ENCODE assay signal across 1 cellular context in the genomic region with DNA sequence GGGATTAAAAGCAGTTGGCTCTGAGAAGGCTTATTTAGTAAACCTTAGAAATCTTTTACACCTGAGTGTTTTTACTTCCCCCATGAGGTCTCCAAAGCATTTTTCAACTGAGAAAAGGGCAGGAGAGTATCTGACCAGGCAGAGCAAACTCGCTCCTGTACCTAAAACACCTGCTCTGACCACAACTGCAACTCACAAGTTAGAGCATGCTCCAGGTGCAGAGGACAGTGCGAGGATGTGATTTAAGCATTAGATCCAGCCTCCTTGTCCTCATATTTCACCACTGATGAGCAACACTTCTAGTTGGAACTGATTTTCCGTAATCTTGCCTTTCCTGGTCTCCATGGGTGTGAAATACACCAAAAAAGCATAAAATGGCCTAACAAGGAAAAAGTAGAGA.
TF ChIP-seq lines count a peak whose summit lies in the region.

No MANE protein-coding gene starts in this region.

TF ChIP-seq in GM23338, 12 proteins besides CTCF, POLR2A, EP300 and RAD21 (continued from another document):
- TF ChIP-seq, protein P1, sequence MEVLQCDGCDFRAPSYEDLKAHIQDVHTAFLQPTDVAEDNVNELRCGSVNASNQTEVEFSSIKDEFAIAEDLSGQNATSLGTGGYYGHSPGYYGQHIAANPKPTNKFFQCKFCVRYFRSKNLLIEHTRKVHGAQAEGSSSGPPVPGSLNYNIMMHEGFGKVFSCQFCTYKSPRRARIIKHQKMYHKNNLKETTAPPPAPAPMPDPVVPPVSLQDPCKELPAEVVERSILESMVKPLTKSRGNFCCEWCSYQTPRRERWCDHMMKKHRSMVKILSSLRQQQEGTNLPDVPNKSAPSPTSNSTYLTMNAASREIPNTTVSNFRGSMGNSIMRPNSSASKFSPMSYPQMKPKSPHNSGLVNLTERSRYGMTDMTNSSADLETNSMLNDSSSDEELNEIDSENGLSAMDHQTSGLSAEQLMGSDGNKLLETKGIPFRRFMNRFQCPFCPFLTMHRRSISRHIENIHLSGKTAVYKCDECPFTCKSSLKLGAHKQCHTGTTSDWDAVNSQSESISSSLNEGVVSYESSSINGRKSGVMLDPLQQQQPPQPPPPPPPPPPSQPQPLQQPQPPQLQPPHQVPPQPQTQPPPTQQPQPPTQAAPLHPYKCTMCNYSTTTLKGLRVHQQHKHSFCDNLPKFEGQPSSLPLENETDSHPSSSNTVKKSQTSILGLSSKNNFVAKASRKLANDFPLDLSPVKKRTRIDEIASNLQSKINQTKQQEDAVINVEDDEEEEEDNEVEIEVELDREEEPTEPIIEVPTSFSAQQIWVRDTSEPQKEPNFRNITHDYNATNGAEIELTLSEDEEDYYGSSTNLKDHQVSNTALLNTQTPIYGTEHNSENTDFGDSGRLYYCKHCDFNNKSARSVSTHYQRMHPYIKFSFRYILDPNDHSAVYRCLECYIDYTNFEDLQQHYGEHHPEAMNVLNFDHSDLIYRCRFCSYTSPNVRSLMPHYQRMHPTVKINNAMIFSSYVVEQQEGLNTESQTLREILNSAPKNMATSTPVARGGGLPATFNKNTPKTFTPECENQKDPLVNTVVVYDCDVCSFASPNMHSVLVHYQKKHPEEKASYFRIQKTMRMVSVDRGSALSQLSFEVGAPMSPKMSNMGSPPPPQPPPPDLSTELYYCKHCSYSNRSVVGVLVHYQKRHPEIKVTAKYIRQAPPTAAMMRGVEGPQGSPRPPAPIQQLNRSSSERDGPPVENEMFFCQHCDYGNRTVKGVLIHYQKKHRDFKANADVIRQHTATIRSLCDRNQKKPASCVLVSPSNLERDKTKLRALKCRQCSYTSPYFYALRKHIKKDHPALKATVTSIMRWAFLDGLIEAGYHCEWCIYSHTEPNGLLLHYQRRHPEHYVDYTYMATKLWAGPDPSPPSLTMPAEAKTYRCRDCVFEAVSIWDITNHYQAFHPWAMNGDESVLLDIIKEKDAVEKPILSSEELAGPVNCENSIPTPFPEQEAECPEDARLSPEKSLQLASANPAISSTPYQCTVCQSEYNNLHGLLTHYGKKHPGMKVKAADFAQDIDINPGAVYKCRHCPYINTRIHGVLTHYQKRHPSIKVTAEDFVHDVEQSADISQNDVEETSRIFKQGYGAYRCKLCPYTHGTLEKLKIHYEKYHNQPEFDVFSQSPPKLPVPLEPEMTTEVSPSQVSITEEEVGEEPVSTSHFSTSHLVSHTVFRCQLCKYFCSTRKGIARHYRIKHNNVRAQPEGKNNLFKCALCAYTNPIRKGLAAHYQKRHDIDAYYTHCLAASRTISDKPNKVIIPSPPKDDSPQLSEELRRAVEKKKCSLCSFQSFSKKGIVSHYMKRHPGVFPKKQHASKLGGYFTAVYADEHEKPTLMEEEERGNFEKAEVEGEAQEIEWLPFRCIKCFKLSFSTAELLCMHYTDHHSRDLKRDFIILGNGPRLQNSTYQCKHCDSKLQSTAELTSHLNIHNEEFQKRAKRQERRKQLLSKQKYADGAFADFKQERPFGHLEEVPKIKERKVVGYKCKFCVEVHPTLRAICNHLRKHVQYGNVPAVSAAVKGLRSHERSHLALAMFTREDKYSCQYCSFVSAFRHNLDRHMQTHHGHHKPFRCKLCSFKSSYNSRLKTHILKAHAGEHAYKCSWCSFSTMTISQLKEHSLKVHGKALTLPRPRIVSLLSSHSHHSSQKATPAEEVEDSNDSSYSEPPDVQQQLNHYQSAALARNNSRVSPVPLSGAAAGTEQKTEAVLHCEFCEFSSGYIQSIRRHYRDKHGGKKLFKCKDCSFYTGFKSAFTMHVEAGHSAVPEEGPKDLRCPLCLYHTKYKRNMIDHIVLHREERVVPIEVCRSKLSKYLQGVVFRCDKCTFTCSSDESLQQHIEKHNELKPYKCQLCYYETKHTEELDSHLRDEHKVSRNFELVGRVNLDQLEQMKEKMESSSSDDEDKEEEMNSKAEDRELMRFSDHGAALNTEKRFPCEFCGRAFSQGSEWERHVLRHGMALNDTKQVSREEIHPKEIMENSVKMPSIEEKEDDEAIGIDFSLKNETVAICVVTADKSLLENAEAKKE (CRISPR knock-in tag; IDR thresholded peaks at IDR 0.05): no peak
- TF ChIP-seq, protein P2, sequence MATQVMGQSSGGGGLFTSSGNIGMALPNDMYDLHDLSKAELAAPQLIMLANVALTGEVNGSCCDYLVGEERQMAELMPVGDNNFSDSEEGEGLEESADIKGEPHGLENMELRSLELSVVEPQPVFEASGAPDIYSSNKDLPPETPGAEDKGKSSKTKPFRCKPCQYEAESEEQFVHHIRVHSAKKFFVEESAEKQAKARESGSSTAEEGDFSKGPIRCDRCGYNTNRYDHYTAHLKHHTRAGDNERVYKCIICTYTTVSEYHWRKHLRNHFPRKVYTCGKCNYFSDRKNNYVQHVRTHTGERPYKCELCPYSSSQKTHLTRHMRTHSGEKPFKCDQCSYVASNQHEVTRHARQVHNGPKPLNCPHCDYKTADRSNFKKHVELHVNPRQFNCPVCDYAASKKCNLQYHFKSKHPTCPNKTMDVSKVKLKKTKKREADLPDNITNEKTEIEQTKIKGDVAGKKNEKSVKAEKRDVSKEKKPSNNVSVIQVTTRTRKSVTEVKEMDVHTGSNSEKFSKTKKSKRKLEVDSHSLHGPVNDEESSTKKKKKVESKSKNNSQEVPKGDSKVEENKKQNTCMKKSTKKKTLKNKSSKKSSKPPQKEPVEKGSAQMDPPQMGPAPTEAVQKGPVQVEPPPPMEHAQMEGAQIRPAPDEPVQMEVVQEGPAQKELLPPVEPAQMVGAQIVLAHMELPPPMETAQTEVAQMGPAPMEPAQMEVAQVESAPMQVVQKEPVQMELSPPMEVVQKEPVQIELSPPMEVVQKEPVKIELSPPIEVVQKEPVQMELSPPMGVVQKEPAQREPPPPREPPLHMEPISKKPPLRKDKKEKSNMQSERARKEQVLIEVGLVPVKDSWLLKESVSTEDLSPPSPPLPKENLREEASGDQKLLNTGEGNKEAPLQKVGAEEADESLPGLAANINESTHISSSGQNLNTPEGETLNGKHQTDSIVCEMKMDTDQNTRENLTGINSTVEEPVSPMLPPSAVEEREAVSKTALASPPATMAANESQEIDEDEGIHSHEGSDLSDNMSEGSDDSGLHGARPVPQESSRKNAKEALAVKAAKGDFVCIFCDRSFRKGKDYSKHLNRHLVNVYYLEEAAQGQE (IDR thresholded peaks at IDR 0.05; ENCODE audit: unreplicated experiment): no peak
- TF ChIP-seq EZH2 (IDR thresholded peaks at IDR 0.05; ENCODE audit: low read depth, unreplicated experiment) (no peak), CREB1 (CRISPR knock-in tag; IDR thresholded peaks at IDR 0.05; ENCODE audit: low read depth) (no peak), EZH2phosphoT487 (IDR thresholded peaks at IDR 0.05; ENCODE audit: unreplicated experiment) (no peak), ZNF331 (CRISPR knock-in tag; IDR thresholded peaks at IDR 0.05; ENCODE audit: low read depth) (no peak), JUNB (IDR thresholded peaks at IDR 0.05; ENCODE audit: unreplicated experiment) (no peak)
